Comparison of ENCODE assay signal across 11 cellular contexts in the genomic region with DNA sequence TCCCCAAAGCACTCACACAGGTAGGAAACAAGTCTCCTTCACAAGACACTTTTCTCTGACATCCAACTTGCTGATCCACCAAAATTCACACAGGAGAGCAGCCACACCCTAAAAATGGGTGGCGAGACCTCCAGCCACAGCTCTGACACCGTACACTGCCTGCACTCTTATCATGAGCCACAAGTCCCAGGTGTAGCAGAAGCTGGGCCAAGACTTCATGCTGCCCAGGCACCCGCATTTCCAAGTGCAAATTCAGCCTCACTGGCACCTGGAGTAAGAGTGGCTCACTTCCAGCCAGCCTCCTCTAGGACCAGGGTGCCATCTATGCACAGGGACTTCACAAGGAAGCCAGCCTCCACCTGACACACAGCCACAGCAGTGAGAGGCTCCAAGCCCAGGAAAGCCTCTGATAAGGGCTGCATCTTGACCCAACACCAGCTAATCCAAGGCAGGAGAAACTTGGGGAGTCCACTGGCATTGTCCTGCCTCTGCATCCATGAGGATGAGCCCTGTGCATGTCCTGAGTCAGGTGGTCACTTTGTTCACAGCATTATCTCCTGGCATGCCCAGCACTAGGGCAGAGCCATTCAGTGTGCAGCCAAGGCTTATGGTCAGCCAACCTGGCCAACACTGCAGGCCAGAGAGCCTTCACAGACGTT. TPM values are rescaled to one million over a fixed set of nuclear protein-coding genes. Genes with fewer than 3 reads are reported as not detected.
DNase-seq lines count a peak whose midpoint lies in the region; ATAC-seq, FAIRE-seq and TF ChIP-seq lines count a peak whose summit lies in the region.
"Had no signal": no experiment of that assay in that cellular context is flagged by ENCODE, and none has a peak within 500 bp of the region (broad histone marks: within the 10 kb centered on the region; RNA-seq: fewer than 3 reads in every experiment).

No MANE protein-coding gene starts in this region.

- CTCF ChIA-PET in HepG2 (lab: Yijun Ruan, JAX; ENCODE audit: low intra/inter-chr PET ratio, low total read pairs), result no interaction called here

- no peak overlapping the region for H2BK12ac ChIP-seq in trophoblast cell (ENCODE audit: low read length)

- H2AK5ac ChIP-seq in trophoblast cell (ENCODE audit: low read length), result no peak overlapping the region

- peak overlapping the region; percentile 3 for H3K27ac ChIP-seq in HepG2 (ENCODE audit: extremely low read length, insufficient read depth, low read length)
- H3K27ac ChIP-seq in right lobe of liver, result no peak overlapping the region
- H3K27ac ChIP-seq in esophagus squamous epithelium, result peak overlapping the region; percentile 39 to 100 (median 95)
- no peak overlapping the region for H3K27ac ChIP-seq in trophoblast cell (ENCODE audit: low read depth, low read length)

- H3K79me1 ChIP-seq in trophoblast cell (ENCODE audit: low read length), result peaks cover 13% of the 10 kb centered on the region

- H3K9ac ChIP-seq in HepG2 (ENCODE audit: insufficient read depth, low read depth, low read length) (no peak overlapping the region), trophoblast cell (ENCODE audit: low read length) (no peak overlapping the region)

- DNase-seq in HepG2 (ENCODE audit: low spot score) (no peak), right lobe of liver (no peak), esophagus squamous epithelium (lab: John Stamatoyannopoulos, UW) (no peak), GM13976 (ENCODE audit: low spot score) (no peak), trophoblast cell (no peak)
- DNase-seq: AML-193, colonic mucosa, hypothalamus, NCI-H69, T-helper 2 cell had no signal

- TF ChIP-seq EP300 in HepG2 (IDR thresholded peaks at IDR 0.05; ENCODE audit: low read depth in 2 of 2, low read length in 2 of 2), result no peak
- TF ChIP-seq EP300 in HepG2 (CRISPR knock-in tag; IDR thresholded peaks at IDR 0.05; ENCODE audit: borderline replicate concordance), result no peak

- peaks cover 56% of the 10 kb centered on the region for H3K4me1 ChIP-seq in HepG2 (ENCODE audit: insufficient read depth, low read length)
- peaks cover 0 to 27% (median 7%) of the 10 kb centered on the region in 4 donors for H3K4me1 ChIP-seq in right lobe of liver
- peaks cover 23 to 76% (median 25%) of the 10 kb centered on the region in 3 donors for H3K4me1 ChIP-seq in esophagus squamous epithelium
- peaks cover 6 to 24% of the 10 kb centered on the region in 2 experiments for H3K4me1 ChIP-seq in trophoblast cell (ENCODE audit: control insufficient read depth in 1 of 2, insufficient read depth in 2 of 2, low read length in 2 of 2)
- H3K4me1 ChIP-seq: colonic mucosa had no signal

- TF ChIP-seq POLR2A in HepG2 (IDR thresholded peaks at IDR 0.05; ENCODE audit: insufficient read depth in 1 of 2, low read depth in 2 of 2, low read length in 2 of 2), result peak; percentile 25 to 63; a peak in 3 of 4 replicates
- no peak for TF ChIP-seq POLR2A in right lobe of liver (IDR thresholded peaks at IDR 0.05)
- TF ChIP-seq POLR2A in esophagus squamous epithelium (IDR thresholded peaks at IDR 0.05), result no peak

- H3K9me3 ChIP-seq in HepG2 (ENCODE audit: low read length) (no peaks in the 10 kb centered on the region), right lobe of liver (no peaks in the 10 kb centered on the region), esophagus squamous epithelium (no peaks in the 10 kb centered on the region), trophoblast cell (ENCODE audit: insufficient read depth, low read depth, low read length) (peaks cover 1% of the 10 kb centered on the region)
- H3K9me3 ChIP-seq: colonic mucosa had no signal

- ATAC-seq in HepG2, result no peak
- ATAC-seq in right lobe of liver, result no peak
- no peak for ATAC-seq in HG03097 (IDR thresholded peaks at IDR 0.05; ENCODE audit: low FRiP score, unreplicated experiment)

- no peak for TF ChIP-seq RAD21 in HepG2 (CRISPR knock-in tag; IDR thresholded peaks at IDR 0.05)

- BruUV-seq in HepG2 (replicated peaks; lab: Mats Ljungman, UMichigan), result no TSS peak

- no peak overlapping the region for H3K23ac ChIP-seq in trophoblast cell (ENCODE audit: low read length)

- no peak overlapping the region for H4K12ac ChIP-seq in trophoblast cell (ENCODE audit: low read depth, low read length)

- intact Hi-C loops in HepG2 (cut with micrococcal nuclease; ENCODE audit: unreplicated experiment) (loop anchor here (5.0 to 10.0 kb wide), 2 partner anchors 126 to 168 kb away; partner anchors contain the start of genes FBRS, PRR14 and SRCAP), right lobe of liver (cut with DNase I) (loop anchor here in 1 of 2 donors (10.0 kb wide), 1 partner anchor 94 kb away; the partner anchor contains the start of gene DCTPP1), esophagus squamous epithelium (cut with DNase I) (loop anchor here (5.0 kb wide), 1 partner anchor 82 kb away; the partner anchor contains the start of gene SEPHS2)

- H3K36me3 ChIP-seq in HepG2 (replicated peaks in 1 of 2; ENCODE audit: control insufficient read depth in 1 of 2, insufficient read depth in 2 of 2, low read length in 2 of 2) (peaks cover 3 to 8% of the 10 kb centered on the region in 2 experiments; a peak in 2 of 5 replicates), right lobe of liver (peaks cover 0 to 16% (median 0%) of the 10 kb centered on the region in 4 donors), esophagus squamous epithelium (peaks cover 8 to 42% (median 11%) of the 10 kb centered on the region in 3 donors), trophoblast cell (ENCODE audit: control insufficient read depth in 1 of 2, insufficient read depth in 2 of 2, low read length in 2 of 2) (peaks cover 22 to 25% of the 10 kb centered on the region in 2 experiments)
- H3K36me3 ChIP-seq: colonic mucosa had no signal

- H2BK120ac ChIP-seq in trophoblast cell (ENCODE audit: insufficient read depth, low read length, poor library complexity), result no peak overlapping the region

- no peak for FAIRE-seq in HepG2 (lab: Jason Lieb, UNC)

- in situ Hi-C loops in HepG2 (cut with HindIII; ENCODE audit: extremely low pct_ligation_motif_present, low pct_unique_long_range_greater_than_20kb), result no loop called here
- in situ Hi-C loops in GM13976 (cut with MboI; ENCODE audit: low sequenced_read_pairs, unreplicated experiment), result loop anchor here (10.0 kb wide), 1 partner anchor 94 kb away; the partner anchor contains the start of gene DCTPP1

- H4K20me1 ChIP-seq in HepG2 (ENCODE audit: insufficient read depth, low read length), result no peaks in the 10 kb centered on the region

- POLR2A ChIA-PET in HepG2 (lab: Yijun Ruan, JAX), result interaction anchor here (1.5 to 1.7 kb wide), 3 partner anchors 30 to 98 kb away, joined by 4 to 8 read pairs (median 5); partner anchors contain the start of genes DCTPP1 and ZNF689

- H3K4me2 ChIP-seq in HepG2 (ENCODE audit: low read depth, low read length) (no peak overlapping the region), trophoblast cell (ENCODE audit: low read length) (no peak overlapping the region)

- H3K4me3 ChIP-seq in HepG2 (replicated peaks in 1 of 3; ENCODE audit: insufficient read depth in 1 of 3, low read depth in 2 of 3, low read length in 3 of 3) (no peak overlapping the region), right lobe of liver (no peak overlapping the region), esophagus squamous epithelium (no peak overlapping the region), trophoblast cell (ENCODE audit: low read depth, low read length) (no peak overlapping the region)
- H3K4me3 ChIP-seq: colonic mucosa had no signal

- TF ChIP-seq CTCF in HepG2 (CRISPR knock-in tag; IDR thresholded peaks at IDR 0.05), result no peak
- no peak for TF ChIP-seq CTCF in right lobe of liver (IDR thresholded peaks at IDR 0.05)
- no peak for TF ChIP-seq CTCF in esophagus squamous epithelium (IDR thresholded peaks at IDR 0.05)
- no peak for TF ChIP-seq CTCF in GM13976 (IDR thresholded peaks at IDR 0.05; ENCODE audit: borderline replicate concordance, control extremely low read depth, extremely low read depth, insufficient read depth, missing control alignments)

- H2AFZ ChIP-seq in HepG2 (ENCODE audit: low read length) (no peak overlapping the region), trophoblast cell (ENCODE audit: insufficient read depth, low read length, poor library complexity) (no peak overlapping the region)

- H3K18ac ChIP-seq in trophoblast cell (ENCODE audit: low read length), result no peak overlapping the region

- H3K14ac ChIP-seq in trophoblast cell (ENCODE audit: low read length), result no peak overlapping the region

- no peak overlapping the region for H4K8ac ChIP-seq in trophoblast cell (ENCODE audit: low read depth, low read length)

- WGBS in HepG2 (ENCODE audit: low lambda C conversion rate), result 85% methylated on average over 4 of the region's 4 CpGs
- WGBS in right lobe of liver (ENCODE audit: insufficient coverage, low coverage, low lambda C conversion rate, missing lambda C conversion rate), result 72% methylated on average over 2 of the region's 4 CpGs
- 56 to 57% methylated on average over 2 to 4 of the region's 4 CpGs for WGBS in esophagus squamous epithelium, 2 donors
- no CpG with 5 or more reads among the region's 4 CpGs for WGBS in trophoblast cell (ENCODE audit: extremely low coverage, insufficient coverage, insufficient read length)

- H3K79me2 ChIP-seq in HepG2 (ENCODE audit: insufficient read depth, low read length) (peaks cover 11% of the 10 kb centered on the region), trophoblast cell (ENCODE audit: control insufficient read depth, insufficient read depth, low read length, poor library complexity) (peaks cover 6% of the 10 kb centered on the region)

- no peak overlapping the region for H3K4ac ChIP-seq in trophoblast cell (ENCODE audit: low read depth, low read length)

- H3K27me3 ChIP-seq in HepG2 (ENCODE audit: control insufficient read depth in 1 of 2, insufficient read depth in 2 of 2, low read length in 2 of 2) (no peaks in the 10 kb centered on the region; a peak in 1 of 5 replicates), right lobe of liver (no peaks in the 10 kb centered on the region), esophagus squamous epithelium (no peaks in the 10 kb centered on the region), trophoblast cell (ENCODE audit: insufficient read depth, low read length) (no peaks in the 10 kb centered on the region)
- H3K27me3 ChIP-seq: colonic mucosa had no signal

- H2BK5ac ChIP-seq in trophoblast cell (ENCODE audit: low read depth, low read length, poor library complexity), result no peak overlapping the region

- no peak overlapping the region for H4K91ac ChIP-seq in trophoblast cell (ENCODE audit: low read depth, low read length)

RNA-seq across cellular contexts. Expression of gene ZNF768, which starts 2.6 kb away (rescaled TPM):
- total RNA-seq in HepG2 (2016; rRNA removed; fragmentation: Illumina TruSeq; extraction: Trizol) (26.6 and 34.4 TPM in 2 replicates), right lobe of liver (10 to 100 TPM; 14.7 to 21.2 (median 18.8) TPM), esophagus squamous epithelium (10 to 100 TPM; 13.6 to 24.5 (median 20.6) TPM)
- 6.1 and 6.9 TPM in 2 replicates for total RNA-seq in HepG2 (2016; cell fraction: cytosol; rRNA removed; fragmentation: Illumina TruSeq; extraction: Trizol; ENCODE audit: low read depth)
- total RNA-seq in HepG2 (2016; cell fraction: insoluble cytoplasmic fraction; rRNA removed; fragmentation: Illumina TruSeq; extraction: Trizol), result 23.0 and 34.5 TPM in 2 replicates
- total RNA-seq in HepG2 (2016; cell fraction: membrane; rRNA removed; fragmentation: Illumina TruSeq; extraction: Trizol), result 19.9 and 22.9 TPM in 2 replicates
- 17.6 and 18.7 TPM in 2 replicates for total RNA-seq in HepG2 (2016; cell fraction: nucleus; rRNA removed; fragmentation: Illumina TruSeq; extraction: Trizol)
- polyA plus RNA-seq in HepG2 (2011; rRNA removed), result 26.7 and 40.0 TPM in 2 replicates
- polyA plus RNA-seq in HepG2 (2011; cell fraction: cytosol; rRNA removed), result 22.2 and 36.8 TPM in 2 replicates
- polyA plus RNA-seq in HepG2 (2011; cell fraction: nucleus; rRNA removed), result 67.1 and 79.3 TPM in 2 replicates
- 22.9 and 30.0 TPM in 2 replicates for polyA plus RNA-seq in HepG2 (2012)
- polyA plus RNA-seq in HepG2 (2016; cell fraction: cytosol; fragmentation: Illumina TruSeq; extraction: Trizol; ENCODE audit: low read depth), result 6.4 and 7.1 TPM in 2 replicates
- polyA plus RNA-seq in HepG2 (2016; cell fraction: insoluble cytoplasmic fraction; fragmentation: Illumina TruSeq; extraction: Trizol; ENCODE audit: low read depth), result 32.0 and 39.1 TPM in 2 replicates
- 19.7 and 20.2 TPM in 2 replicates for polyA plus RNA-seq in HepG2 (2016; cell fraction: membrane; fragmentation: Illumina TruSeq; extraction: Trizol; ENCODE audit: low read depth)
- 50.4 and 51.1 TPM in 2 replicates for polyA plus RNA-seq in HepG2 (2016; cell fraction: nucleus; fragmentation: Illumina TruSeq; extraction: Trizol; ENCODE audit: insufficient read depth, low read depth)
- 11.8 and 40.3 TPM in 2 replicates for polyA minus RNA-seq in HepG2 (2011; rRNA and poly(A)+ RNA removed; ENCODE audit: low replicate concordance)
- polyA minus RNA-seq in HepG2 (2011; cell fraction: cytosol; rRNA and poly(A)+ RNA removed), result 18.5 and 21.5 TPM in 2 replicates
- polyA minus RNA-seq in HepG2 (2011; cell fraction: nucleus; rRNA and poly(A)+ RNA removed), result 7.8 and 8.2 TPM in 2 replicates
- 21.5 and 22.4 TPM in 2 replicates for polyA plus RNA-seq in trophoblast cell (2013)

RNA-seq across cellular contexts. Expression of gene ZNF747, which starts 5.7 kb away (rescaled TPM):
- total RNA-seq in HepG2 (2016; rRNA removed; fragmentation: Illumina TruSeq; extraction: Trizol) (8.8 and 10.2 TPM in 2 replicates), right lobe of liver (1 to 10 TPM; 5.3 to 9.7 (median 6.4) TPM), esophagus squamous epithelium (10 to 100 TPM in 1 of 4 donors, 1 to 10 TPM in 3; 7.2 to 12.4 (median 8.3) TPM)
- 2.7 and 2.8 TPM in 2 replicates for total RNA-seq in HepG2 (2016; cell fraction: cytosol; rRNA removed; fragmentation: Illumina TruSeq; extraction: Trizol; ENCODE audit: low read depth)
- total RNA-seq in HepG2 (2016; cell fraction: insoluble cytoplasmic fraction; rRNA removed; fragmentation: Illumina TruSeq; extraction: Trizol), result 10.3 and 10.8 TPM in 2 replicates
- 8.9 and 9.2 TPM in 2 replicates for total RNA-seq in HepG2 (2016; cell fraction: membrane; rRNA removed; fragmentation: Illumina TruSeq; extraction: Trizol)
- total RNA-seq in HepG2 (2016; cell fraction: nucleus; rRNA removed; fragmentation: Illumina TruSeq; extraction: Trizol), result 7.3 and 9.1 TPM in 2 replicates
- 7.0 and 7.2 TPM in 2 replicates for polyA plus RNA-seq in HepG2 (2011; rRNA removed)
- 5.7 and 6.4 TPM in 2 replicates for polyA plus RNA-seq in HepG2 (2011; cell fraction: cytosol; rRNA removed)
- 9.4 and 11.1 TPM in 2 replicates for polyA plus RNA-seq in HepG2 (2011; cell fraction: nucleus; rRNA removed)
- polyA plus RNA-seq in HepG2 (2012), result 2.3 and 3.6 TPM in 2 replicates
- polyA plus RNA-seq in HepG2 (2016; cell fraction: cytosol; fragmentation: Illumina TruSeq; extraction: Trizol; ENCODE audit: low read depth), result 1.7 and 1.9 TPM in 2 replicates
- polyA plus RNA-seq in HepG2 (2016; cell fraction: insoluble cytoplasmic fraction; fragmentation: Illumina TruSeq; extraction: Trizol; ENCODE audit: low read depth), result 9.4 and 9.8 TPM in 2 replicates
- polyA plus RNA-seq in HepG2 (2016; cell fraction: membrane; fragmentation: Illumina TruSeq; extraction: Trizol; ENCODE audit: low read depth), result 5.7 and 5.8 TPM in 2 replicates
- 12.4 and 13.5 TPM in 2 replicates for polyA plus RNA-seq in HepG2 (2016; cell fraction: nucleus; fragmentation: Illumina TruSeq; extraction: Trizol; ENCODE audit: insufficient read depth, low read depth)
- 12.9 and 13.6 TPM in 2 replicates for polyA minus RNA-seq in HepG2 (2011; rRNA and poly(A)+ RNA removed; ENCODE audit: low replicate concordance)
- 5.2 and 6.2 TPM in 2 replicates for polyA minus RNA-seq in HepG2 (2011; cell fraction: cytosol; rRNA and poly(A)+ RNA removed)
- polyA minus RNA-seq in HepG2 (2011; cell fraction: nucleus; rRNA and poly(A)+ RNA removed), result 12.5 and 16.8 TPM in 2 replicates
- polyA plus RNA-seq in trophoblast cell (2013), result 3.6 and 3.8 TPM in 2 replicates

RNA-seq across cellular contexts. Expression of gene ZNF764, which starts 29.2 kb away (rescaled TPM):
- 7.3 and 9.1 TPM in 2 replicates for total RNA-seq in HepG2 (2016; rRNA removed; fragmentation: Illumina TruSeq; extraction: Trizol)
- total RNA-seq in HepG2 (2016; cell fraction: cytosol; rRNA removed; fragmentation: Illumina TruSeq; extraction: Trizol; ENCODE audit: low read depth), result 2.8 and 3.1 TPM in 2 replicates
- 5.9 and 8.3 TPM in 2 replicates for total RNA-seq in HepG2 (2016; cell fraction: insoluble cytoplasmic fraction; rRNA removed; fragmentation: Illumina TruSeq; extraction: Trizol)
- 6.4 and 7.9 TPM in 2 replicates for total RNA-seq in HepG2 (2016; cell fraction: membrane; rRNA removed; fragmentation: Illumina TruSeq; extraction: Trizol)
- total RNA-seq in HepG2 (2016; cell fraction: nucleus; rRNA removed; fragmentation: Illumina TruSeq; extraction: Trizol), result 7.4 and 7.9 TPM in 2 replicates
- 4.1 and 4.8 TPM in 2 replicates for polyA plus RNA-seq in HepG2 (2011; rRNA removed)
- polyA plus RNA-seq in HepG2 (2011; cell fraction: cytosol; rRNA removed), result 4.1 and 4.5 TPM in 2 replicates
- polyA plus RNA-seq in HepG2 (2011; cell fraction: nucleus; rRNA removed), result 11.6 and 12.2 TPM in 2 replicates
- polyA plus RNA-seq in HepG2 (2012), result 3.6 and 4.9 TPM in 2 replicates
- 1.7 and 2.0 TPM in 2 replicates for polyA plus RNA-seq in HepG2 (2016; cell fraction: cytosol; fragmentation: Illumina TruSeq; extraction: Trizol; ENCODE audit: low read depth)
- polyA plus RNA-seq in HepG2 (2016; cell fraction: insoluble cytoplasmic fraction; fragmentation: Illumina TruSeq; extraction: Trizol; ENCODE audit: low read depth), result 6.8 and 7.3 TPM in 2 replicates
- 4.0 TPM in 2 replicates for polyA plus RNA-seq in HepG2 (2016; cell fraction: membrane; fragmentation: Illumina TruSeq; extraction: Trizol; ENCODE audit: low read depth)
- polyA plus RNA-seq in HepG2 (2016; cell fraction: nucleus; fragmentation: Illumina TruSeq; extraction: Trizol; ENCODE audit: insufficient read depth, low read depth), result 18.1 and 18.6 TPM in 2 replicates
- polyA minus RNA-seq in HepG2 (2011; rRNA and poly(A)+ RNA removed; ENCODE audit: low replicate concordance), result 4.3 and 10.8 TPM in 2 replicates
- 6.1 and 6.6 TPM in 2 replicates for polyA minus RNA-seq in HepG2 (2011; cell fraction: cytosol; rRNA and poly(A)+ RNA removed)
- 7.7 and 8.7 TPM in 2 replicates for polyA minus RNA-seq in HepG2 (2011; cell fraction: nucleus; rRNA and poly(A)+ RNA removed)
- 1 to 10 TPM; 3.2 to 6.5 (median 4.8) TPM for total RNA-seq in right lobe of liver
- total RNA-seq in esophagus squamous epithelium, result 1 to 10 TPM; 4.7 to 8.3 (median 7.2) TPM
- polyA plus RNA-seq in trophoblast cell (2013), result 4.2 and 4.4 TPM in 2 replicates

RNA-seq across cellular contexts. Expression of gene ZNF688, which starts 42.6 kb away (rescaled TPM):
- total RNA-seq in HepG2 (2016; rRNA removed; fragmentation: Illumina TruSeq; extraction: Trizol), result 5.4 and 5.8 TPM in 2 replicates
- total RNA-seq in HepG2 (2016; cell fraction: cytosol; rRNA removed; fragmentation: Illumina TruSeq; extraction: Trizol; ENCODE audit: low read depth), result 13.1 and 13.2 TPM in 2 replicates
- total RNA-seq in HepG2 (2016; cell fraction: insoluble cytoplasmic fraction; rRNA removed; fragmentation: Illumina TruSeq; extraction: Trizol), result 4.0 and 4.8 TPM in 2 replicates
- total RNA-seq in HepG2 (2016; cell fraction: membrane; rRNA removed; fragmentation: Illumina TruSeq; extraction: Trizol), result 8.5 and 11.4 TPM in 2 replicates
- 2.6 and 3.6 TPM in 2 replicates for total RNA-seq in HepG2 (2016; cell fraction: nucleus; rRNA removed; fragmentation: Illumina TruSeq; extraction: Trizol)
- polyA plus RNA-seq in HepG2 (2011; rRNA removed), result 2.4 and 2.9 TPM in 2 replicates
- 2.7 and 3.8 TPM in 2 replicates for polyA plus RNA-seq in HepG2 (2011; cell fraction: cytosol; rRNA removed)
- polyA plus RNA-seq in HepG2 (2011; cell fraction: nucleus; rRNA removed), result 4.5 TPM in 2 replicates
- 2.3 and 3.6 TPM in 2 replicates for polyA plus RNA-seq in HepG2 (2012)
- polyA plus RNA-seq in HepG2 (2016; cell fraction: cytosol; fragmentation: Illumina TruSeq; extraction: Trizol; ENCODE audit: low read depth), result 17.2 and 20.6 TPM in 2 replicates
- polyA plus RNA-seq in HepG2 (2016; cell fraction: insoluble cytoplasmic fraction; fragmentation: Illumina TruSeq; extraction: Trizol; ENCODE audit: low read depth), result 5.4 and 6.1 TPM in 2 replicates
- polyA plus RNA-seq in HepG2 (2016; cell fraction: membrane; fragmentation: Illumina TruSeq; extraction: Trizol; ENCODE audit: low read depth), result 16.0 and 17.2 TPM in 2 replicates
- 6.9 and 8.3 TPM in 2 replicates for polyA plus RNA-seq in HepG2 (2016; cell fraction: nucleus; fragmentation: Illumina TruSeq; extraction: Trizol; ENCODE audit: insufficient read depth, low read depth)
- 1.7 and 2.7 TPM in 2 replicates for polyA minus RNA-seq in HepG2 (2011; rRNA and poly(A)+ RNA removed; ENCODE audit: low replicate concordance)
- 1.8 and 2.9 TPM in 2 replicates for polyA minus RNA-seq in HepG2 (2011; cell fraction: cytosol; rRNA and poly(A)+ RNA removed)
- polyA minus RNA-seq in HepG2 (2011; cell fraction: nucleus; rRNA and poly(A)+ RNA removed), result 2.0 and 2.4 TPM in 2 replicates
- total RNA-seq in right lobe of liver, result 10 to 100 TPM in 1 of 6 experiments, 1 to 10 TPM in 5; 4.0 to 11.5 (median 6.5) TPM
- 10 to 100 TPM in 2 of 4 donors, 1 to 10 TPM in 2; 5.4 to 15.3 (median 10.2) TPM for total RNA-seq in esophagus squamous epithelium
- polyA plus RNA-seq in trophoblast cell (2013), result 3.5 and 4.1 TPM in 2 replicates

RNA-seq across cellular contexts. Expression of gene ITGAL, which starts 56.4 kb away (rescaled TPM):
- total RNA-seq in HepG2 (2016; rRNA removed; fragmentation: Illumina TruSeq; extraction: Trizol), result 0.51 and 0.86 TPM in 2 replicates
- not detected in 2 replicates for total RNA-seq in HepG2 (2016; cell fraction: cytosol; rRNA removed; fragmentation: Illumina TruSeq; extraction: Trizol; ENCODE audit: low read depth)
- total RNA-seq in HepG2 (2016; cell fraction: insoluble cytoplasmic fraction; rRNA removed; fragmentation: Illumina TruSeq; extraction: Trizol), result 0.64 and 0.87 TPM in 2 replicates
- 0.07 and 0.37 TPM in 2 replicates for total RNA-seq in HepG2 (2016; cell fraction: membrane; rRNA removed; fragmentation: Illumina TruSeq; extraction: Trizol)
- 0.25 and 0.41 TPM in 2 replicates for total RNA-seq in HepG2 (2016; cell fraction: nucleus; rRNA removed; fragmentation: Illumina TruSeq; extraction: Trizol)
- 1.2 TPM in 2 replicates for polyA plus RNA-seq in HepG2 (2011; rRNA removed)
- polyA plus RNA-seq in HepG2 (2011; cell fraction: cytosol; rRNA removed), result 0.68 and 0.87 TPM in 2 replicates
- 2.5 and 3.3 TPM in 2 replicates for polyA plus RNA-seq in HepG2 (2011; cell fraction: nucleus; rRNA removed)
- polyA plus RNA-seq in HepG2 (2012), result 1.2 and 4.8 TPM in 2 replicates
- polyA plus RNA-seq in HepG2 (2016; cell fraction: cytosol; fragmentation: Illumina TruSeq; extraction: Trizol; ENCODE audit: low read depth), result not detected in 2 replicates
- 0.24 and 0.47 TPM in 2 replicates for polyA plus RNA-seq in HepG2 (2016; cell fraction: insoluble cytoplasmic fraction; fragmentation: Illumina TruSeq; extraction: Trizol; ENCODE audit: low read depth)
- 0.11 and 0.35 TPM in 2 replicates for polyA plus RNA-seq in HepG2 (2016; cell fraction: membrane; fragmentation: Illumina TruSeq; extraction: Trizol; ENCODE audit: low read depth)
- polyA plus RNA-seq in HepG2 (2016; cell fraction: nucleus; fragmentation: Illumina TruSeq; extraction: Trizol; ENCODE audit: insufficient read depth, low read depth), result 0.37 and 0.96 TPM in 2 replicates
- polyA minus RNA-seq in HepG2 (2011; rRNA and poly(A)+ RNA removed; ENCODE audit: low replicate concordance), result 0.16 and 1.6 TPM in 2 replicates
- 0.40 and 1.1 TPM in 2 replicates for polyA minus RNA-seq in HepG2 (2011; cell fraction: cytosol; rRNA and poly(A)+ RNA removed)
- 1.4 and 3.9 TPM in 2 replicates for polyA minus RNA-seq in HepG2 (2011; cell fraction: nucleus; rRNA and poly(A)+ RNA removed)
- total RNA-seq in right lobe of liver, result 10 to 100 TPM in 4 of 6 experiments, 1 to 10 TPM in 2; 7.3 to 12.4 (median 10.2) TPM
- 1 to 10 TPM; 1.3 to 4.4 (median 2.4) TPM for total RNA-seq in esophagus squamous epithelium
- 0.10 TPM in 1 of 2 replicates, not detected in the other for polyA plus RNA-seq in trophoblast cell (2013)

Comparison
In these comparisons a context has a peak if more than half of its experiments do, and no peak if none do; other contexts are left out.
1. H3K27ac ChIP-seq: peak in HepG2 (single experiment) and esophagus squamous epithelium (4 of 4); none in right lobe of liver (0 of 3) and trophoblast cell (single experiment).
2. POLR2A ChIP-seq: peak in HepG2 (2 of 2); none in right lobe of liver (single experiment) and esophagus squamous epithelium (0 of 4).